1 cellular context compared by ENCODE assay signal in the genomic region with DNA sequence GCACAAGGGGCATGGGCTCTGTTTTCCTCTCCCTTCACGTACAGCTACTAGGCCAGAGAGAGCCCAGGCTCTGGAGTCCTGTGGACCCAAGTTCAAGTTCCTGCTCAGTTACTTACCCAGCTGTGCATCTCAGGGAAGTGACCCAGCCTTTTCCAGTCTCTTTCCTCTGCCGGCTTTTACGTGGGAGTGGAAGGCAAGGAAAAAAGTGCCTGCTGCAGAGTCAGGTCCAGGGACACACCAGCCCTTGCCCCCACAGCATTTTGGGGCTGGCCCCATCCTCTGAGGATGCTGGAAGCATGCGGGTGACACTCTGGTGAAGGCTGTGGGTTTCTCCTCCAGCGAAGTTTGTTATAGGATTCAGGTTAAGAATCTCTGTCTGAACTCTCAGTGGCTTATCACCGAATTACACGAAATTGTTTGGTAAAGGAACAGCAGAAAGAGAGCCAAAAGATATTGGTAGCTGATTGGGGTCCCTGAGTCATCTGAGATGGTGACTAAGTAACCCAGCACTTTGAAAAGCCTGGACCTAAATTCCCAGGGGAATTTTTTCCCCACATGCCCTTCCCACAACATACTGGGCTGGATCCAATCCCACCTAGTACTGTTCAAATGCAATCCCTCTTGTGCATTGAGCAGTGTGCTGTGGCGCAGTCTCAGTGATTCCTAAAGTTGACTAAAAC.
TF ChIP-seq lines count a peak whose summit lies in the region.

No MANE protein-coding gene starts in this region.

TF ChIP-seq in K562, 482 proteins besides CTCF, POLR2A, EP300 and RAD21 (continued from another document):
- TF ChIP-seq, protein P1, sequence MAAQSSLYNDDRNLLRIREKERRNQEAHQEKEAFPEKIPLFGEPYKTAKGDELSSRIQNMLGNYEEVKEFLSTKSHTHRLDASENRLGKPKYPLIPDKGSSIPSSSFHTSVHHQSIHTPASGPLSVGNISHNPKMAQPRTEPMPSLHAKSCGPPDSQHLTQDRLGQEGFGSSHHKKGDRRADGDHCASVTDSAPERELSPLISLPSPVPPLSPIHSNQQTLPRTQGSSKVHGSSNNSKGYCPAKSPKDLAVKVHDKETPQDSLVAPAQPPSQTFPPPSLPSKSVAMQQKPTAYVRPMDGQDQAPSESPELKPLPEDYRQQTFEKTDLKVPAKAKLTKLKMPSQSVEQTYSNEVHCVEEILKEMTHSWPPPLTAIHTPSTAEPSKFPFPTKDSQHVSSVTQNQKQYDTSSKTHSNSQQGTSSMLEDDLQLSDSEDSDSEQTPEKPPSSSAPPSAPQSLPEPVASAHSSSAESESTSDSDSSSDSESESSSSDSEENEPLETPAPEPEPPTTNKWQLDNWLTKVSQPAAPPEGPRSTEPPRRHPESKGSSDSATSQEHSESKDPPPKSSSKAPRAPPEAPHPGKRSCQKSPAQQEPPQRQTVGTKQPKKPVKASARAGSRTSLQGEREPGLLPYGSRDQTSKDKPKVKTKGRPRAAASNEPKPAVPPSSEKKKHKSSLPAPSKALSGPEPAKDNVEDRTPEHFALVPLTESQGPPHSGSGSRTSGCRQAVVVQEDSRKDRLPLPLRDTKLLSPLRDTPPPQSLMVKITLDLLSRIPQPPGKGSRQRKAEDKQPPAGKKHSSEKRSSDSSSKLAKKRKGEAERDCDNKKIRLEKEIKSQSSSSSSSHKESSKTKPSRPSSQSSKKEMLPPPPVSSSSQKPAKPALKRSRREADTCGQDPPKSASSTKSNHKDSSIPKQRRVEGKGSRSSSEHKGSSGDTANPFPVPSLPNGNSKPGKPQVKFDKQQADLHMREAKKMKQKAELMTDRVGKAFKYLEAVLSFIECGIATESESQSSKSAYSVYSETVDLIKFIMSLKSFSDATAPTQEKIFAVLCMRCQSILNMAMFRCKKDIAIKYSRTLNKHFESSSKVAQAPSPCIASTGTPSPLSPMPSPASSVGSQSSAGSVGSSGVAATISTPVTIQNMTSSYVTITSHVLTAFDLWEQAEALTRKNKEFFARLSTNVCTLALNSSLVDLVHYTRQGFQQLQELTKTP (IDR thresholded peaks at IDR 0.05; ENCODE audit: low read depth in 1 of 2, partially characterized antibody in 2 of 2) = no peak
- TF ChIP-seq FOXK1 (CRISPR knock-in tag; IDR thresholded peaks at IDR 0.05; ENCODE audit: borderline replicate concordance) (no peak), ZNF143 (CRISPR knock-in tag; IDR thresholded peaks at IDR 0.05) (no peak), POLR2AphosphoS2 (IDR thresholded peaks at IDR 0.05; ENCODE audit: low read length) (no peak), ZNF780A (CRISPR knock-in tag; IDR thresholded peaks at IDR 0.05) (no peak), SMARCE1 (IDR thresholded peaks at IDR 0.05) (peak; percentile 33; the same call in 1 of the 2 replicates), ZNF347 (CRISPR knock-in tag; IDR thresholded peaks at IDR 0.05; ENCODE audit: low read depth) (no peak), ILF3 (IDR thresholded peaks at IDR 0.05; ENCODE audit: borderline replicate concordance) (no peak), ARID1B (IDR thresholded peaks at IDR 0.05) (peak; percentile 22; the same call in 1 of the 2 replicates), RCOR1 (IDR thresholded peaks at IDR 0.05; ENCODE audit: borderline replicate concordance in 1 of 2, low read depth in 2 of 2, low read length in 2 of 2) (peak in 1 of 2 experiments; percentile 41; a peak in 1 of 4 replicates), ZNF589 (CRISPR knock-in tag; IDR thresholded peaks at IDR 0.05; ENCODE audit: low read depth) (no peak), ZNF324 (CRISPR knock-in tag; IDR thresholded peaks at IDR 0.05) (no peak), HINFP (tag; conservative IDR thresholded peaks at IDR 0.05; ENCODE audit: low read depth) (no peak), RAD51 (IDR thresholded peaks at IDR 0.05; ENCODE audit: borderline replicate concordance, low read depth) (no peak), JUND (IDR thresholded peaks at IDR 0.05; ENCODE audit: borderline replicate concordance, low read depth, low read length) (no peak), JUND (tag; IDR thresholded peaks at IDR 0.05; ENCODE audit: borderline replicate concordance, low read depth, low read length) (peak; percentile 47; the same call in 1 of the 3 replicates)
- TF ChIP-seq, protein P2, sequence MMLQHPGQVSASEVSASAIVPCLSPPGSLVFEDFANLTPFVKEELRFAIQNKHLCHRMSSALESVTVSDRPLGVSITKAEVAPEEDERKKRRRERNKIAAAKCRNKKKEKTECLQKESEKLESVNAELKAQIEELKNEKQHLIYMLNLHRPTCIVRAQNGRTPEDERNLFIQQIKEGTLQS (IDR thresholded peaks at IDR 0.05) = peak; percentile 36; the same call in 1 of the 2 replicates
- TF ChIP-seq, protein P2 (CRISPR knock-in tag; conservative IDR thresholded peaks at IDR 0.05) = no peak
- TF ChIP-seq, protein P3, sequence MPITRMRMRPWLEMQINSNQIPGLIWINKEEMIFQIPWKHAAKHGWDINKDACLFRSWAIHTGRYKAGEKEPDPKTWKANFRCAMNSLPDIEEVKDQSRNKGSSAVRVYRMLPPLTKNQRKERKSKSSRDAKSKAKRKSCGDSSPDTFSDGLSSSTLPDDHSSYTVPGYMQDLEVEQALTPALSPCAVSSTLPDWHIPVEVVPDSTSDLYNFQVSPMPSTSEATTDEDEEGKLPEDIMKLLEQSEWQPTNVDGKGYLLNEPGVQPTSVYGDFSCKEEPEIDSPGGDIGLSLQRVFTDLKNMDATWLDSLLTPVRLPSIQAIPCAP (CRISPR knock-in tag; IDR thresholded peaks at IDR 0.05; ENCODE audit: borderline replicate concordance) = no peak
- TF ChIP-seq, protein P4, sequence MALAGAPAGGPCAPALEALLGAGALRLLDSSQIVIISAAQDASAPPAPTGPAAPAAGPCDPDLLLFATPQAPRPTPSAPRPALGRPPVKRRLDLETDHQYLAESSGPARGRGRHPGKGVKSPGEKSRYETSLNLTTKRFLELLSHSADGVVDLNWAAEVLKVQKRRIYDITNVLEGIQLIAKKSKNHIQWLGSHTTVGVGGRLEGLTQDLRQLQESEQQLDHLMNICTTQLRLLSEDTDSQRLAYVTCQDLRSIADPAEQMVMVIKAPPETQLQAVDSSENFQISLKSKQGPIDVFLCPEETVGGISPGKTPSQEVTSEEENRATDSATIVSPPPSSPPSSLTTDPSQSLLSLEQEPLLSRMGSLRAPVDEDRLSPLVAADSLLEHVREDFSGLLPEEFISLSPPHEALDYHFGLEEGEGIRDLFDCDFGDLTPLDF (CRISPR knock-in tag; IDR thresholded peaks at IDR 0.05) = no peak
